In genomic region chr5:9090381-9091026, GRCh38 we compare ENCODE assay signal across 10 cellular contexts.
"Had no signal": no experiment of that assay in that cellular context is flagged by ENCODE, and none has a peak within 500 bp of the region (broad histone marks: within the 10 kb centered on the region; RNA-seq: fewer than 3 reads in every experiment).

No MANE protein-coding gene starts in this region.

- H3K4me1 ChIP-seq: HAP-1 had no signal

- H3K4me3 ChIP-seq: GM23248, HAP-1, K562 had no signal

- H3K9me3 ChIP-seq: HAP-1 had no signal

- H3K27ac ChIP-seq: GM23248 had no signal

- DNase-seq: GM23248, GOT3, H7, HFFc6, Kasumi-1, KG1 had no signal

- H3K9ac ChIP-seq: GM23248 had no signal

- H3K36me3 ChIP-seq: HAP-1 had no signal

- ATAC-seq: HCT116, HepG2, K562 had no signal
